29 cellular contexts compared by ENCODE assay signal in the genomic region with DNA sequence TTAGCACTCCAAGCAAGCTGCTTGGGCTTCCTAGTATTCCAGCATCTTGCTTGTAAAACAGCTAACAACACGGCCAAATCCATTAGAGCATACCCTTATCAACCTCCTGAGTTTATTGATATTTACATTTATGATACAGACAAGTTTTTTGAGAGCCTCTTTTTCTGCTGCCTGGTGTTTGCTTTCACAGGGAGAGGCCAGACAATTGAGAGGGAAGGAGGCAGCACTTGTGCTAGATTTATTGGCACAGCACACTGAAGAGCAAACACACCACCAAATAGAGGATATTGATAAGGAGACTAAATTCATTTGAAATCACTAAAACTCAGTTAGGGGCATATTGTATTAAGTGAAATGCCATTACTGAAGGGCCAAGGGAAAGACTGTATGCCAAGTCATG.
DNase-seq lines count a peak whose midpoint lies in the region; FAIRE-seq and TF ChIP-seq lines count a peak whose summit lies in the region.
"Had no signal": no experiment of that assay in that cellular context is flagged by ENCODE, and none has a peak within 500 bp of the region (broad histone marks: within the 10 kb centered on the region; RNA-seq: fewer than 3 reads in every experiment).

No MANE protein-coding gene starts in this region.

- no peak for FAIRE-seq in small intestine (lab: Jason Lieb, UNC)
- FAIRE-seq: colon, H54, TTC549 had no signal

- H3K9me3 ChIP-seq in HEK293 (ENCODE audit: control insufficient read depth, insufficient read depth, low read depth, low read length) (no peaks in the 10 kb centered on the region), small intestine (ENCODE audit: control insufficient read depth, low read depth) (no peaks in the 10 kb centered on the region)
- H3K9me3 ChIP-seq: neutrophil, prostate gland, sigmoid colon, SJCRH30 had no signal

- H3K4me1 ChIP-seq in HEK293 (ENCODE audit: control insufficient read depth, insufficient read depth, low read length) = peaks cover 13% of the 10 kb centered on the region; the same call in 1 of the 2 replicates
- H3K4me1 ChIP-seq in small intestine (ENCODE audit: control insufficient read depth in 2 of 2, insufficient read depth in 1 of 2, low read depth in 1 of 2, low read length in 1 of 2) = no peaks in the 10 kb centered on the region
- H3K4me1 ChIP-seq: prostate gland, SJCRH30, suprapubic skin had no signal

- POLR2A ChIA-PET in HEK293 (lab: Yijun Ruan, JAX) = interaction anchor here (0.5 kb wide), 1 partner anchor 767 kb away, joined by 3 read pairs; no protein-coding TSS in a partner anchor

- H3K4me3 ChIP-seq in HEK293 (ENCODE audit: low read depth, low read length) (no peak overlapping the region), small intestine (ENCODE audit: low read depth in 1 of 2, low read length in 2 of 2) (no peak overlapping the region)
- H3K4me3 ChIP-seq: prostate gland, sigmoid colon, SJCRH30, suprapubic skin had no signal

- WGBS in small intestine, 3 donors = 3 to 26% (median 18%) methylated on average over 1 of the region's 1 CpG

- DNase-seq in NCI-H187 (lab: John Stamatoyannopoulos, UW) (peak; percentile 77 to 83), NCI-H345 treated with DMSO at 0.1 percent for 48 hours (lab: John Stamatoyannopoulos, UW; ENCODE audit: unreplicated experiment) (peak; percentile 98), small intestine (peak; percentile 6), GM20000 (ENCODE audit: low spot score) (no peak), GOT3 (lab: John Stamatoyannopoulos, UW) (no peak), putamen (ENCODE audit: low spot score) (no peak)
- DNase-seq: activated CD4-positive, CD25-positive, alpha-beta regulatory T cell treated with anti-CD3 and anti-CD28 coated beads, Interleukin-2, amount 50 U/mL, for 72 hours; activated CD8-positive, alpha-beta T cell treated with anti-CD3 and anti-CD28 coated beads for 36 hours; activated naive CD8-positive, alpha-beta T cell treated with anti-CD3 and anti-CD28 coated beads for 36 hours; aorta; Calu3; effector CD4-positive, alpha-beta T cell; islet precursor cell; naive B cell; NCI-H1436; NCI-H524; sigmoid colon; SJCRH30; stimulated activated CD4-positive, alpha-beta T cell treated with anti-CD3 and anti-CD28 coated beads, Interleukin-4, amount 100 ng/mL, for 4 hours; stimulated activated naive B cell treated with anti-CD40 and anti-IgM and Interleukin-4, amounts not matched to agents 10 μg/mL and 1 μg/mL and 100 μg/mL, for 72 hours; T-cell had no signal

- CTCF ChIA-PET in HEK293 (lab: Yijun Ruan, JAX) = no interaction called here

- H3K27me3 ChIP-seq in small intestine (ENCODE audit: control insufficient read depth in 2 of 2, insufficient read depth in 2 of 2, low read length in 2 of 2) = no peaks in the 10 kb centered on the region
- H3K27me3 ChIP-seq: neutrophil, sigmoid colon, SJCRH30, suprapubic skin had no signal

- H3K36me3 ChIP-seq in HEK293 (ENCODE audit: control insufficient read depth in 2 of 2, insufficient read depth in 1 of 2, low read length in 2 of 2) (no peaks in the 10 kb centered on the region), small intestine (ENCODE audit: control insufficient read depth in 2 of 2, insufficient read depth in 2 of 2, low read length in 2 of 2) (no peaks in the 10 kb centered on the region)
- H3K36me3 ChIP-seq: neutrophil, prostate gland, sigmoid colon, SJCRH30, suprapubic skin had no signal

- TF ChIP-seq CTCF in HEK293 (tag by site-specific recombination; IDR thresholded peaks at IDR 0.05) = no peak
- TF ChIP-seq CTCF in GM20000 (IDR thresholded peaks at IDR 0.05; ENCODE audit: extremely low read depth, missing control alignments) = no peak

- H3K27ac ChIP-seq in HEK293 (ENCODE audit: extremely low read depth, low read depth, low read length) (no peak overlapping the region), small intestine (ENCODE audit: low read depth in 1 of 2, low read length in 1 of 2) (no peak overlapping the region)
- H3K27ac ChIP-seq: C4-2B, neutrophil, prostate gland, sigmoid colon, SJCRH30, suprapubic skin had no signal

TF ChIP-seq in HEK293, 187 proteins besides CTCF, POLR2A, EP300 and RAD21 (continues in another document):
- TF ChIP-seq, protein P1, sequence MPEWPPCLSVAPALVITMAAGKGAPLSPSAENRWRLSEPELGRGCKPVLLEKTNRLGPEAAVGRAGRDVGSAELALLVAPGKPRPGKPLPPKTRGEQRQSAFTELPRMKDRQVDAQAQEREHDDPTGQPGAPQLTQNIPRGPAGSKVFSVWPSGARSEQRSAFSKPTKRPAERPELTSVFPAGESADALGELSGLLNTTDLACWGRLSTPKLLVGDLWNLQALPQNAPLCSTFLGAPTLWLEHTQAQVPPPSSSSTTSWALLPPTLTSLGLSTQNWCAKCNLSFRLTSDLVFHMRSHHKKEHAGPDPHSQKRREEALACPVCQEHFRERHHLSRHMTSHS (tag by site-specific recombination; IDR thresholded peaks at IDR 0.05) = 0 out of 2 replicates have a peak, but pooled peaks have one; percentile 12
- no peak for TF ChIP-seq ZNF76 (tag by site-specific recombination; IDR thresholded peaks at IDR 0.05; ENCODE audit: borderline replicate concordance, low read depth)
- TF ChIP-seq ZNF146 (tag by site-specific recombination; IDR thresholded peaks at IDR 0.05) = no peak
- no peak for TF ChIP-seq EGR2 (tag by site-specific recombination; IDR thresholded peaks at IDR 0.05; ENCODE audit: low read depth)
- peak; percentile 20; the same call in 1 of the 2 replicates for TF ChIP-seq PRDM4 (tag by site-specific recombination; IDR thresholded peaks at IDR 0.05)
- no peak for TF ChIP-seq ZNF132 (tag by site-specific recombination; IDR thresholded peaks at IDR 0.05; ENCODE audit: borderline replicate concordance)
- TF ChIP-seq FEZF1 (tag by site-specific recombination; IDR thresholded peaks at IDR 0.05) = peak; percentile 98
- TF ChIP-seq, protein P2, sequence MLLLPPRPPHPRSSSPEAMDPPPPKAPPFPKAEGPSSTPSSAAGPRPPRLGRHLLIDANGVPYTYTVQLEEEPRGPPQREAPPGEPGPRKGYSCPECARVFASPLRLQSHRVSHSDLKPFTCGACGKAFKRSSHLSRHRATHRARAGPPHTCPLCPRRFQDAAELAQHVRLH (tag by site-specific recombination; IDR thresholded peaks at IDR 0.05) = peak; percentile 65; the same call in 1 of the 2 replicates
- TF ChIP-seq ZIC2 (tag by site-specific recombination; IDR thresholded peaks at IDR 0.05) = 0 out of 2 replicates have a peak, but pooled peaks have one; percentile 16
- TF ChIP-seq ZNF280D (tag by site-specific recombination; IDR thresholded peaks at IDR 0.05) = no peak
- TF ChIP-seq ZNF23 (tag by site-specific recombination; IDR thresholded peaks at IDR 0.05; ENCODE audit: borderline replicate concordance) = no peak
- no peak for TF ChIP-seq ZNF133 (tag by site-specific recombination; IDR thresholded peaks at IDR 0.05)

Comparison
In these comparisons a context has a peak if more than half of its experiments do, and no peak if none do; other contexts are left out.
1. DNase-seq: peak in NCI-H187 (2 of 2), NCI-H345 treated with DMSO at 0.1 percent for 48 hours (single experiment) and small intestine (single experiment); none in GM20000 (single experiment), GOT3 (single experiment) and putamen (single experiment).